Comparison of ENCODE assay signal across 8 cellular contexts in the genomic region with DNA sequence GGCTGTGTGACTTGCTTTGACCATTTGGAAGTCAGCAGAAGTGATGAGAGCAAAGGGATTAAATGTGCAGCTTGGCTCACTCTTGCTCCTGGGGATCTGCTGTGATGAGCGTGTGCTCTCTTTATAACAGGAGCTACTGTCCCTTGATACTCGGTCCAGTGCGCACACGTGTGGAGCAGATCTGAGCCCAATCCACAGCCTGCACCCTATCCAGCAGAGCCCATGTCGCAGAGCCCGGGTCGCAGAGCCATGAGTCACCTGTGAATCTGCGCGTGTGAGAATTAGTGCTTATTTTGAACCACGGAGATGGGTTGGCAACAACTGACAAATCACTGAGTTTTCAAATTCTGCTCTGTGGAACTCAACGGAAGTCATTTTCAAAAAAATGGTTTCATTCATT.
"Had no signal": no experiment of that assay in that cellular context is flagged by ENCODE, and none has a peak within 500 bp of the region (broad histone marks: within the 10 kb centered on the region; RNA-seq: fewer than 3 reads in every experiment).

No MANE protein-coding gene starts in this region.

- H3K36me3 ChIP-seq: HAP-1 had no signal

- DNase-seq: GOT3, H7, HFFc6, KBM-7 had no signal

- H3K9me3 ChIP-seq: HAP-1 had no signal

- ATAC-seq: HCT116 had no signal

- H3K4me1 ChIP-seq: HAP-1 had no signal

- H3K4me3 ChIP-seq: GM23248, HAP-1 had no signal

- H3K27ac ChIP-seq: GM23248, KMS-11 had no signal
